11 cellular contexts compared by ENCODE assay signal in the genomic region with DNA sequence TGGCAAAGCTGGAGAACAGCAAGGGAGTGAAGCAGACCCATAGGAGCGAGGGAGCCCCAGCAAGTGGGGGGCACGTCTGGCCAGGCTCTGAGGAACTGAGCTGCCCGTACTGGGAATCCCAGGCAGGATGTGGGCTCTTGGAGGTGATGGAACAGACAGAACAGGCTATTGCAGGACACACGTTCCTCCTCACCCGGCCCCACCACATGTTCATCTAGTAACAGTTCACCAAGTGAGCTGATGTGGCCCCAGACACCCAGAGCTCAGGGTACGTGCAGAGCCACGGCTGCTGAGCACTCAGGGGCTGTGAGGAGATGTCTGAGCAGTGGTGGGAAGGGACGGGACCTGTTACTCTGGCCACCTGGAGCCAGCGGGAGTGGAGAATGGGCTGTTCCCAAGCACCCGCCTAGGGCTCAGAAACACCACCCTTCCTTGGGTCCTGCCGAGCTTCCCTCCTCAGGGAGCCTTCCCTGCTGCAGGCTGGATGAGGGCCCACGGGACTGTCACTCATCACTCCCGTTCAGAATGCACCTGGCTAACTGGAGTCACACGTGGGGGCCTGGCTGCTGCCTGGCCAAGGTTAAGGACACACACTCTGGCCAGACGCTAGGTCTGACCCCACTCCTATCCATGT. TPM values are rescaled to one million over a fixed set of nuclear protein-coding genes. Genes with fewer than 3 reads are reported as not detected.
DNase-seq lines count a peak whose midpoint lies in the region; ATAC-seq and TF ChIP-seq lines count a peak whose summit lies in the region.
"Had no signal": no experiment of that assay in that cellular context is flagged by ENCODE, and none has a peak within 500 bp of the region (broad histone marks: within the 10 kb centered on the region; RNA-seq: fewer than 3 reads in every experiment).

No MANE protein-coding gene starts in this region.

- H3K9ac ChIP-seq in mucosa of stomach (ENCODE audit: low read length) (peak overlapping the region; percentile 8), mesendoderm (ENCODE audit: low read length) (no peak overlapping the region)

- no peak overlapping the region for H2BK5ac ChIP-seq in mesendoderm (ENCODE audit: low read length)

- H3K4me3 ChIP-seq in mucosa of stomach (ENCODE audit: low read length) (no peak overlapping the region), thoracic aorta (no peak overlapping the region), mesendoderm (ENCODE audit: low read length) (no peak overlapping the region)

- H2BK15ac ChIP-seq in mesendoderm (replicated peaks; ENCODE audit: low read depth): no peak overlapping the region

- WGBS in mesendoderm (ENCODE audit: extremely low coverage, insufficient coverage, low lambda C conversion rate): no CpG with 5 or more reads among the region's 15 CpGs

- peak overlapping the region; percentile 76 for H3K27ac Mint-ChIP-seq in activated T-cell treated with anti-CD3 and anti-CD28 coated beads, Interleukin-2, amount 50 U/mL, for 24 hours
- H3K27ac Mint-ChIP-seq in central memory CD8-positive, alpha-beta T cell (ENCODE audit: low read depth): peak overlapping the region; percentile 75

- H3K23ac ChIP-seq in mesendoderm (ENCODE audit: low read length): no peak overlapping the region

- H3K79me1 ChIP-seq in mesendoderm (ENCODE audit: low read length): peaks cover 37% of the 10 kb centered on the region

- H4K5ac ChIP-seq in mesendoderm (ENCODE audit: low read length): no peak overlapping the region

- H4K8ac ChIP-seq in mesendoderm (ENCODE audit: low read depth, low read length): no peak overlapping the region

- no peak overlapping the region for H3K4me2 ChIP-seq in mesendoderm (ENCODE audit: low read length)

- H3K27me3 ChIP-seq in mucosa of stomach (ENCODE audit: control insufficient read depth, insufficient read depth, low read length) (no peaks in the 10 kb centered on the region), thoracic aorta (replicated peaks; ENCODE audit: insufficient read depth) (no peaks in the 10 kb centered on the region), mesendoderm (ENCODE audit: insufficient read depth, low read length, poor library complexity) (no peaks in the 10 kb centered on the region)

- H3K9me3 ChIP-seq in mucosa of stomach (ENCODE audit: control insufficient read depth, low read length) (no peaks in the 10 kb centered on the region), thoracic aorta (no peaks in the 10 kb centered on the region)

- H3K4me1 ChIP-seq in mucosa of stomach (ENCODE audit: control insufficient read depth, insufficient read depth, low read length): peaks cover 60% of the 10 kb centered on the region
- peaks cover 92 to 98% of the 10 kb centered on the region in 2 donors for H3K4me1 ChIP-seq in thoracic aorta (ENCODE audit: control insufficient read depth in 1 of 2, low read depth in 2 of 2)
- H3K4me1 ChIP-seq in mesendoderm (ENCODE audit: control insufficient read depth, low read depth, low read length): no peaks in the 10 kb centered on the region

- peaks cover 92% of the 10 kb centered on the region for H3K4me1 Mint-ChIP-seq in activated T-cell treated with anti-CD3 and anti-CD28 coated beads, Interleukin-2, amount 50 U/mL, for 24 hours (ENCODE audit: low read depth)
- peaks cover 96% of the 10 kb centered on the region for H3K4me1 Mint-ChIP-seq in central memory CD8-positive, alpha-beta T cell

- H2AK5ac ChIP-seq in mesendoderm (ENCODE audit: low read length): no peak overlapping the region

- H3K36me3 ChIP-seq in mucosa of stomach (ENCODE audit: control insufficient read depth, insufficient read depth, low read length) (no peaks in the 10 kb centered on the region), thoracic aorta (no peaks in the 10 kb centered on the region), mesendoderm (ENCODE audit: control insufficient read depth, insufficient read depth, low read length) (no peaks in the 10 kb centered on the region)

- peak overlapping the region; percentile 65 to 77 for H3K27ac ChIP-seq in thoracic aorta
- no peak overlapping the region for H3K27ac ChIP-seq in mesendoderm (ENCODE audit: low read depth, low read length)

- peaks cover 48% of the 10 kb centered on the region for H3K79me2 ChIP-seq in mesendoderm (ENCODE audit: control insufficient read depth, insufficient read depth, low read length)

- H2BK120ac ChIP-seq in mesendoderm (ENCODE audit: low read depth, low read length): no peak overlapping the region

- H3K4ac ChIP-seq in mesendoderm (ENCODE audit: low read depth, low read length): no peak overlapping the region

- no peaks in the 10 kb centered on the region for H3K9me3 Mint-ChIP-seq in activated T-cell treated with anti-CD3 and anti-CD28 coated beads, Interleukin-2, amount 50 U/mL, for 24 hours
- no peaks in the 10 kb centered on the region for H3K9me3 Mint-ChIP-seq in central memory CD8-positive, alpha-beta T cell

- no peak for TF ChIP-seq CTCF in thoracic aorta (IDR thresholded peaks at IDR 0.05)

- DNase-seq in activated T-cell treated with anti-CD3 and anti-CD28 coated beads, Interleukin-2, amount 50 U/mL, for 24 hours: no peak
- DNase-seq in activated T-cell treated with anti-CD3 and anti-CD28 coated beads for 4 hours (no peak), thoracic aorta (ENCODE audit: low spot score) (no peak), mesendoderm (no peak), medulla oblongata (ENCODE audit: extremely low spot score) (no peak), Ammon's horn (ENCODE audit: low spot score) (no peak)
- no peak for DNase-seq in central memory CD8-positive, alpha-beta T cell (ENCODE audit: low spot score in 2 of 2)
- DNase-seq: ACHN; stimulated activated CD4-positive, alpha-beta T cell treated with anti-CD3 and anti-CD28 coated beads, Interleukin-12 subunit alpha, Interleukin-12 subunit beta, amount 100 ng/mL, for 4 hours had no signal

- H3K56ac ChIP-seq in mesendoderm (ENCODE audit: low read length): no peak overlapping the region

- H3K18ac ChIP-seq in mesendoderm (ENCODE audit: low read length): no peak overlapping the region

- H3K4me3 Mint-ChIP-seq in activated T-cell treated with anti-CD3 and anti-CD28 coated beads, Interleukin-2, amount 50 U/mL, for 24 hours: no peak overlapping the region
- H3K4me3 Mint-ChIP-seq in central memory CD8-positive, alpha-beta T cell: peak overlapping the region; percentile 52

- peaks cover 3% of the 10 kb centered on the region for H3K36me3 Mint-ChIP-seq in activated T-cell treated with anti-CD3 and anti-CD28 coated beads, Interleukin-2, amount 50 U/mL, for 24 hours (ENCODE audit: low read depth)
- peaks cover 21% of the 10 kb centered on the region for H3K36me3 Mint-ChIP-seq in central memory CD8-positive, alpha-beta T cell (ENCODE audit: insufficient read depth)

- no peaks in the 10 kb centered on the region for H3K27me3 Mint-ChIP-seq in activated T-cell treated with anti-CD3 and anti-CD28 coated beads, Interleukin-2, amount 50 U/mL, for 24 hours
- H3K27me3 Mint-ChIP-seq in central memory CD8-positive, alpha-beta T cell: no peaks in the 10 kb centered on the region

- no peak for ATAC-seq in central memory CD8-positive, alpha-beta T cell (replicated peaks; ENCODE audit: extremely low read depth, poor library complexity, severe bottlenecking)
- ATAC-seq in thoracic aorta (ENCODE audit: insufficient number of reproducible peaks, low FRiP score, low read depth): no peak
- ATAC-seq: esophagus mucosa had no signal

RNA-seq across cellular contexts. Expression of gene ELL, which starts 18.4 kb away (rescaled TPM):
- 10 to 100 TPM; 28.3 to 35.0 TPM for total RNA-seq in thoracic aorta
- polyA plus RNA-seq in mesendoderm (2013, experiment 1 of 2): 9.6 TPM
- polyA plus RNA-seq in mesendoderm (2013, experiment 2 of 2): 9.3 TPM

RNA-seq across cellular contexts. Expression of gene FKBP8, which starts 39.9 kb away (rescaled TPM):
- 100 to 1,000 TPM; 237 to 446 TPM for total RNA-seq in thoracic aorta
- polyA plus RNA-seq in mesendoderm (2013, experiment 1 of 2): 132 TPM
- 131 TPM for polyA plus RNA-seq in mesendoderm (2013, experiment 2 of 2)

RNA-seq across cellular contexts. Expression of gene KXD1, which starts 54.2 kb away (rescaled TPM):
- total RNA-seq in thoracic aorta: 100 to 1,000 TPM in 1 of 2 donors, 10 to 100 TPM in 1; 99.6 to 174 TPM
- polyA plus RNA-seq in mesendoderm (2013, experiment 1 of 2): 119 TPM
- polyA plus RNA-seq in mesendoderm (2013, experiment 2 of 2): 123 TPM
